1 cellular context compared by ENCODE assay signal in genomic region chr1:230876660-230877059, GRCh38.
TF ChIP-seq lines count a peak whose summit lies in the region.

No MANE protein-coding gene starts in this region.

TF ChIP-seq in HCT116, 20 proteins besides CTCF, POLR2A, EP300 and RAD21 (continued from another document):
- TF ChIP-seq SRF (IDR thresholded peaks at IDR 0.05; ENCODE audit: low read depth): no peak
- TF ChIP-seq EZH2phosphoT487 (IDR thresholded peaks at IDR 0.05; ENCODE audit: borderline replicate concordance): no peak
- no peak for TF ChIP-seq ZNF274 (IDR thresholded peaks at IDR 0.05; ENCODE audit: low read depth, low read length)
- TF ChIP-seq YY1 (IDR thresholded peaks at IDR 0.05; ENCODE audit: extremely low read depth, insufficient replicate concordance, low read depth, low read length): no peak
- no peak for TF ChIP-seq TCF7L2 (IDR thresholded peaks at IDR 0.05; ENCODE audit: borderline replicate concordance, extremely low read depth, insufficient read depth, insufficient read length)
- no peak for TF ChIP-seq JUND (IDR thresholded peaks at IDR 0.05)
- TF ChIP-seq CBX3 (IDR thresholded peaks at IDR 0.05; ENCODE audit: low read depth): no peak
